ENCODE assay signal across 17 cellular contexts in genomic region chr13:40801255-40802217, GRCh38.
"Had no signal": no experiment of that assay in that cellular context is flagged by ENCODE, and none has a peak within 500 bp of the region (broad histone marks: within the 10 kb centered on the region; RNA-seq: fewer than 3 reads in every experiment).

No MANE protein-coding gene starts in this region.

- H3K4me3 ChIP-seq: esophagus squamous epithelium, right atrium auricular region, smooth muscle cell, upper lobe of left lung had no signal

- ATAC-seq: activated CD4-positive, alpha-beta T cell treated with anti-CD3 and anti-CD28 coated beads for 36 hours; activated CD8-positive, alpha-beta T cell treated with anti-CD3 and anti-CD28 coated beads for 36 hours; activated T-cell treated with anti-CD3 and anti-CD28 coated beads, Interleukin-2, amount 50 U/mL, for 72 hours; left cardiac atrium; stimulated activated effector memory CD8-positive, alpha-beta T cell treated with anti-CD3 and anti-CD28 coated beads, Interleukin-12 subunit alpha, Interleukin-12 subunit beta, amount 100 ng/mL, for 72 hours had no signal

- H3K9me3 ChIP-seq: esophagus squamous epithelium, right atrium auricular region, upper lobe of left lung had no signal

- DNase-seq: activated CD4-positive, alpha-beta T cell treated with anti-CD3 and anti-CD28 coated beads for 36 hours; activated CD8-positive, alpha-beta memory T cell treated with anti-CD3 and anti-CD28 coated beads, Interleukin-2, amount 50 U/mL, for 4 hours; activated CD8-positive, alpha-beta T cell treated with anti-CD3 and anti-CD28 coated beads for 36 hours; activated gamma-delta T cell treated with Interleukin-2 at 50 U/mL for 16 hours; activated naive CD8-positive, alpha-beta T cell treated with anti-CD3 and anti-CD28 coated beads, Interleukin-2, amount 10 ng/mL, durations not matched to agents 7 days and 5 days; activated T-cell treated with anti-CD3 and anti-CD28 coated beads, Interleukin-2, amount 50 U/mL, for 72 hours; anterior cingulate cortex; esophagus squamous epithelium; foreskin fibroblast; left cardiac atrium; mammary epithelial cell; substantia nigra; T1000; upper lobe of left lung had no signal

- H3K4me1 ChIP-seq: esophagus squamous epithelium, right atrium auricular region, upper lobe of left lung had no signal

- H3K27me3 ChIP-seq: esophagus squamous epithelium, right atrium auricular region, upper lobe of left lung had no signal

- H3K27ac ChIP-seq: esophagus squamous epithelium, right atrium auricular region, upper lobe of left lung had no signal
